Comparison of ENCODE assay signal across 25 cellular contexts in the genomic region with DNA sequence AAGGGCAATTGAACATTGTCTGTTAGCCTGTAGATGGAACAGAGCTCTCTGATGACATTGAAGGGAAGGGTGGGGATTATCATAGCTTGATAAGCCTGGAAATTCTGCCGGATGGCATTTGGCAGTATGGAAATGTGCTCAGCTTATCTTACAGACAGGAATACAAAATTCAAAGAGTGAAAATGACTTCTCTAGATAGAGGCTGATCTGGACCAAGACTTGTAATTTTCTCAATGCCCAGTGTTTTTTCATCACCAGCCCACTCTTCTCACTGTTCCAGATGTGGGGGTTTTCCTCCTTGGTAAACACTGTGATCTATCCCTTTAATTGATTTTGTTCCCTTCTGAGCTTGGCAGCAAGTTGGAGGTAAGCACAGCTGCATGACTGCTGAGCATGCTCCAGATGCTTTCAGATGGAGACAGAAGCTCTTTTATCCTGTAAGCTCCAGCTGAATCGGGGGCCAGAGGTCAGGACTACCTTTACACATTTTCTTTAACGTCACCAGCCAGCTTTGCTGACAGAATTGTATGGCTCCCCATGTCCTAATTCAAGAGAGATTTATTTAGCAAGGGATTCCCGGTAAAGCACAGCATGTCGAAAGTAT.
DNase-seq lines count a peak whose midpoint lies in the region; ATAC-seq, FAIRE-seq and TF ChIP-seq lines count a peak whose summit lies in the region.
"Had no signal": no experiment of that assay in that cellular context is flagged by ENCODE, and none has a peak within 500 bp of the region (broad histone marks: within the 10 kb centered on the region; RNA-seq: fewer than 3 reads in every experiment).

No MANE protein-coding gene starts in this region.

- H3K4me1 ChIP-seq in HUES48 (ENCODE audit: control insufficient read depth, insufficient read depth, low read length) = 0 out of 2 replicates have a peak, but pooled peaks cover 6% of the 10 kb centered on the region
- H3K4me1 ChIP-seq in astrocyte (ENCODE audit: insufficient read depth, low read length) = no peaks in the 10 kb centered on the region
- no peaks in the 10 kb centered on the region for H3K4me1 ChIP-seq in pancreas
- H3K4me1 ChIP-seq: adrenal gland, lower lobe of right lung, suprapubic skin, uterus had no signal

- H3K9me3 ChIP-seq in HUES48 (ENCODE audit: control insufficient read depth, insufficient read depth, low read length) (no peaks in the 10 kb centered on the region), astrocyte (ENCODE audit: insufficient read depth, low read depth, low read length) (no peaks in the 10 kb centered on the region), pancreas (no peaks in the 10 kb centered on the region)
- H3K9me3 ChIP-seq: adrenal gland, lower lobe of right lung, ovary, suprapubic skin, uterus had no signal

- H3K36me3 ChIP-seq in HUES48 (ENCODE audit: control insufficient read depth, insufficient read depth, low read length) (no peaks in the 10 kb centered on the region), astrocyte (ENCODE audit: insufficient read depth, low read length) (no peaks in the 10 kb centered on the region), pancreas (no peaks in the 10 kb centered on the region)
- H3K36me3 ChIP-seq: adrenal gland, lower lobe of right lung, ovary, suprapubic skin, uterus had no signal

- H3K27ac Mint-ChIP-seq in astrocyte (ENCODE audit: unreplicated experiment) = peak overlapping the region; percentile 66

- H3K9ac ChIP-seq in HUES48 (ENCODE audit: low read depth, low read length) = no peak overlapping the region
- no peak overlapping the region for H3K9ac ChIP-seq in astrocyte (ENCODE audit: low read length)

- H3K27ac ChIP-seq in HUES48 (ENCODE audit: low read depth, low read length) (peak overlapping the region; percentile 56), astrocyte (ENCODE audit: low read depth, low read length) (no peak overlapping the region), pancreas (no peak overlapping the region)
- H3K27ac ChIP-seq: adrenal gland, hepatocyte, lower lobe of right lung, ovary, RWPE1, suprapubic skin, uterus had no signal

- FAIRE-seq in astrocyte (lab: Jason Lieb, UNC) (no peak), pancreas (lab: Jason Lieb, UNC) (no peak)
- FAIRE-seq: bronchial epithelial cell, endothelial cell of umbilical vein, HepG2 had no signal

- H3K4me3 Mint-ChIP-seq in astrocyte (ENCODE audit: unreplicated experiment) = no peak overlapping the region

- ATAC-seq in left ventricle myocardium superior = peak; percentile 58
- ATAC-seq in pancreas = no peak
- ATAC-seq: HepG2, lower lobe of right lung had no signal

- H3K4me3 ChIP-seq in HUES48 (ENCODE audit: low read depth, low read length) = no peak overlapping the region
- no peak overlapping the region for H3K4me3 ChIP-seq in astrocyte (ENCODE audit: insufficient read depth, low read depth, low read length)
- no peak overlapping the region for H3K4me3 ChIP-seq in pancreas
- H3K4me3 ChIP-seq: adrenal gland, hepatocyte, lower lobe of right lung, ovary, suprapubic skin, uterus had no signal

- DNase-seq in astrocyte (ENCODE audit: low read depth) = no peak
- DNase-seq in left ventricle myocardium superior = no peak
- peak; percentile 37 for DNase-seq in occipital lobe (lab: John Stamatoyannopoulos, UW)
- no peak for DNase-seq in SW480 (ENCODE audit: low spot score)
- DNase-seq in erythroblast (lab: John Stamatoyannopoulos, UW) = no peak
- DNase-seq in activated T-cell treated with anti-CD3 and anti-CD28 coated beads, Interleukin-2, amount 50 U/mL, for 1 hour = no peak
- DNase-seq in pancreas = no peak
- DNase-seq: activated CD4-positive, alpha-beta T cell treated with anti-CD3 and anti-CD28 coated beads, Interleukin-2, amount 50 U/mL, for 48 hours; activated CD4-positive, CD25-positive, alpha-beta regulatory T cell; activated CD8-positive, alpha-beta memory T cell treated with anti-CD3 and anti-CD28 coated beads, Interleukin-2, amount 50 U/mL, for 48 hours; activated effector memory CD4-positive, alpha-beta T cell treated with anti-CD3 and anti-CD28 coated beads, Interleukin-2, amount 50 U/mL, for 16 hours; adrenal gland; islet precursor cell; lower lobe of right lung; NCI-H524 treated with DMSO at 0.1 percent for 48 hours; ovary; T1000; uterus had no signal

- intact Hi-C loops in left ventricle myocardium superior (cut with micrococcal nuclease) (no loop called here), pancreas (cut with DNase I) (no loop called here)

- no peak overlapping the region for H2AFZ ChIP-seq in astrocyte (ENCODE audit: low read depth, low read length)
- H2AFZ ChIP-seq: hepatocyte had no signal

- WGBS in pancreas, 2 donors = 52% methylated on average over 5 of the region's 5 CpGs

- H3K4me2 ChIP-seq in astrocyte (ENCODE audit: low read length) = no peak overlapping the region
- H3K4me2 ChIP-seq: hepatocyte had no signal

- H3K79me2 ChIP-seq in astrocyte (ENCODE audit: insufficient read depth, low read length) = no peaks in the 10 kb centered on the region
- H3K79me2 ChIP-seq: hepatocyte had no signal

- no peaks in the 10 kb centered on the region for H3K36me3 Mint-ChIP-seq in astrocyte (ENCODE audit: low read depth, unreplicated experiment)

- no peaks in the 10 kb centered on the region for H3K9me3 Mint-ChIP-seq in astrocyte (ENCODE audit: unreplicated experiment)

- TF ChIP-seq CTCF in astrocyte (IDR thresholded peaks at IDR 0.05; ENCODE audit: insufficient read depth, low read depth, low read length) (no peak), pancreas (IDR thresholded peaks at IDR 0.05) (no peak)

- peaks cover 27% of the 10 kb centered on the region for H3K4me1 Mint-ChIP-seq in astrocyte (ENCODE audit: low read depth, unreplicated experiment)

- H3K27me3 Mint-ChIP-seq in astrocyte (ENCODE audit: low read depth, unreplicated experiment) = no peaks in the 10 kb centered on the region

- no peaks in the 10 kb centered on the region for H3K27me3 ChIP-seq in HUES48 (ENCODE audit: control insufficient read depth, insufficient read depth, low read length)
- no peaks in the 10 kb centered on the region for H3K27me3 ChIP-seq in astrocyte (ENCODE audit: insufficient read depth, low read length)
- no peaks in the 10 kb centered on the region for H3K27me3 ChIP-seq in pancreas
- H3K27me3 ChIP-seq: adrenal gland, hepatocyte, ovary, suprapubic skin, uterus had no signal

- TF ChIP-seq POLR2A in erythroblast (IDR thresholded peaks at IDR 0.05; ENCODE audit: low read length) = no peak

- H4K20me1 ChIP-seq in astrocyte (ENCODE audit: insufficient read depth, low read length) = no peaks in the 10 kb centered on the region
